ENCODE assay signal across 27 cellular contexts in genomic region chr7:44246396-44247113, GRCh38. TPM values are rescaled to one million over a fixed set of nuclear protein-coding genes. Genes with fewer than 3 reads are reported as not detected.
"Had no signal": no experiment of that assay in that cellular context is flagged by ENCODE, and none has a peak within 500 bp of the region (broad histone marks: within the 10 kb centered on the region; RNA-seq: fewer than 3 reads in every experiment).

No MANE protein-coding gene starts in this region.

- H3K27me3 ChIP-seq: spleen, tibial nerve had no signal

- H3K36me3 ChIP-seq: esophagus squamous epithelium, left lung, spleen, tibial nerve, WERI-Rb-1 had no signal

- H3K4me3 ChIP-seq: esophagus squamous epithelium, left lung, lung, mucosa of descending colon, spleen, tibial nerve had no signal

- ATAC-seq: left lung; mucosa of descending colon; natural killer cell treated with Interleukin-12 subunit alpha and Interleukin-12 subunit beta and Interleukin-15 and Interleukin-18, amount 100 ng/mL, for 72 hours; right cardiac atrium; T-helper 17 cell had no signal

- H3K9me3 ChIP-seq: esophagus squamous epithelium, left lung, mucosa of descending colon, spleen, tibial nerve had no signal

- H3K4me1 ChIP-seq: left lung had no signal

- H3K27ac ChIP-seq: epithelial cell of prostate, esophagus squamous epithelium, left lung, spleen, tibial nerve, WERI-Rb-1 had no signal

- DNase-seq: activated CD4-positive, alpha-beta memory T cell treated with anti-CD3 and anti-CD28 coated beads for 36 hours; activated CD4-positive, alpha-beta T cell treated with anti-CD3 and anti-CD28 coated beads, Interleukin-2, amount 10 ng/mL, durations not matched to agents 24 days and 14 days; activated CD4-positive, CD25-positive, alpha-beta regulatory T cell treated with anti-CD3 and anti-CD28 coated beads, Interleukin-2, amount 50 U/mL, for 72 hours; activated CD8-positive, alpha-beta memory T cell treated with anti-CD3 and anti-CD28 coated beads, Interleukin-2, amount 50 U/mL, for 4 hours; activated effector memory CD4-positive, alpha-beta T cell treated with anti-CD3 and anti-CD28 coated beads, Interleukin-2, amount 50 U/mL, for 16 hours; activated naive CD4-positive, alpha-beta T cell treated with anti-CD3 and anti-CD28 coated beads, Interleukin-2, amount 50 U/mL, for 16 hours; activated T-cell treated with anti-CD3 and anti-CD28 coated beads, Interleukin-2, amount 50 U/mL, for 1 hour; amygdala; central memory CD4-positive, alpha-beta T cell; endodermal cell; esophagus squamous epithelium; foreskin melanocyte; left lung; mucosa of descending colon; posterior cingulate gyrus; spleen; stimulated activated CD4-positive, alpha-beta T cell treated with anti-CD3 and anti-CD28 coated beads, Interleukin-2, amount 100 ng/mL, for 48 hours; stimulated activated naive CD4-positive, alpha-beta T cell treated with Interleukin-2 at 50 U/mL for 16 hours; T-helper 17 cell; T1000; WERI-Rb-1 had no signal

RNA-seq across cellular contexts. Expression of gene GCK, which starts 57.3 kb away (rescaled TPM):
- total RNA-seq: osteoblast had no signal
